Comparison of ENCODE assay signal across 34 cellular contexts in the genomic region with DNA sequence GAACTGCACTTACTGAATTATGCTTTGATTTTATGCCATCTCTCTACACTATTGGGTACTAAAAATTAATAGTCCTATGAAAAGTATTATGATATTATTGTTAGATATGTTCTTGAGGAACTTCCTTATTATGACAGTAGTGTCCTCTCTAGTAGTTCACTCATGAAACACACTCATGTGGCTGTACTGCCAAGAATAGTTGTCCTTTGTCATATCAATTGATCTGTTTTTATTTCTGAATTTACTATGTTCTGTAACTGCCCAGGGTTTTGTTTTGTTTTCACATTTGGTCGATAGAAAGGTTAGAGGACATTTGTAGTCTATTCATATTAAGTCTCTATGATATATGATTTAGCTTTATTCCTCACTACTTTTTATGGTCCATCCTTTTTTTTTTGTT.
"Had no signal": no experiment of that assay in that cellular context is flagged by ENCODE, and none has a peak within 500 bp of the region (broad histone marks: within the 10 kb centered on the region; RNA-seq: fewer than 3 reads in every experiment).

No MANE protein-coding gene starts in this region.

- H3K36me3 ChIP-seq: MG63 had no signal

- H3K27me3 ChIP-seq: MG63 had no signal

- DNase-seq: Karpas-422, Kasumi-1, MG63, MM.1S, MV-4-11, NCI-H1048, NCI-H1092, NCI-H1092 treated with DMSO at 0.1 percent for 48 hours, NCI-H1105, NCI-H1105 treated with DMSO at 0.1 percent for 48 hours, NCI-H1417, NCI-H1417 treated with DMSO at 0.1 percent for 48 hours, NCI-H1436, NCI-H1436 treated with DMSO at 0.1 percent for 48 hours, NCI-H146, NCI-H1694, NCI-H1694 treated with DMSO at 0.1 percent for 48 hours, NCI-H187, NCI-H187 treated with DMSO at 0.1 percent for 48 hours, NCI-H1930, NCI-H2029, NCI-H2029 treated with DMSO at 0.1 percent for 48 hours, NCI-H2081, NCI-H2081 treated with DMSO at 0.1 percent for 48 hours, NCI-H2107, NCI-H2171, NCI-H2171 treated with DMSO at 0.1 percent for 48 hours, NCI-H2227 treated with DMSO at 0.1 percent for 48 hours, NCI-H226, NCI-H345, NCI-H446, NCI-H446 treated with DMSO at 0.1 percent for 48 hours, NCI-H510A had no signal

- H3K4me3 ChIP-seq: MG63 had no signal

- H3K4me2 ChIP-seq: KMS-11 had no signal

- H3K27ac ChIP-seq: KMS-11 had no signal

- H3K9ac ChIP-seq: KMS-11 had no signal

- H3K9me3 ChIP-seq: MG63 had no signal
